14 cellular contexts compared by ENCODE assay signal in the genomic region with DNA sequence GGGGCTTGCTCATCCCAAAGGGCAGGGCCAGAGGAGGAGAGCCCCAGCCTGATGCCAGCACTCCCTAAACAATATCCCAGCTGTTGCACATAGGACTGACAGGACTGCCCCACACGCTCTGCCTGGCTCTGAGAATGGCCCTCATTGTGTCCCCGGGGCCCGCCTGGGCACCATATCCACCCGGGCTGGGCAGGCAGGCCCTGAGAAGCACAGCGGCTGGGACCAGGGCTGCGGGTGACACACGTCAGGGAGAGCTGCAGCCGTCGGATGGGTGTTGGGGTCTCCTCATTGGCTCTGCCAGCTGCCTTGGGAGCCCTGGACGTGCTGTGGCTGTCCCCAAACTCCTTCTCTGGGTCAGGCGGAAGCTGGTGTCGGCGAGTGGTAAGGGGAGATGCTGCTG. TPM values are rescaled to one million over a fixed set of nuclear protein-coding genes. Genes with fewer than 3 reads are reported as not detected.
A peak's percentile ranks its signal among the peaks of the same experiment; 100 is the strongest.
DNase-seq lines count a peak whose midpoint lies in the region; ATAC-seq, FAIRE-seq and TF ChIP-seq lines count a peak whose summit lies in the region.
"Had no signal": no experiment of that assay in that cellular context is flagged by ENCODE, and none has a peak within 500 bp of the region (broad histone marks: within the 10 kb centered on the region; RNA-seq: fewer than 3 reads in every experiment).

No MANE protein-coding gene starts in this region.

- CTCF ChIA-PET in A549 (lab: Yijun Ruan, JAX): interaction anchor here (0.5 to 11.7 kb wide), 4 partner anchors 13 to 215 kb away, joined by 3 to 139 read pairs (median 3); no protein-coding TSS in a partner anchor

- H3K4me3 Mint-ChIP-seq in progenitor cell of endocrine pancreas (ENCODE audit: low read depth) (no peak overlapping the region), immature natural killer cell (no peak overlapping the region)
- H3K4me3 Mint-ChIP-seq: activated CD8-positive, alpha-beta T cell treated with anti-CD3 and anti-CD28 coated beads for 36 hours; natural killer cell treated with Interleukin-12 subunit alpha and Interleukin-12 subunit beta and Interleukin-15 and Interleukin-18, amount 100 ng/mL, for 72 hours had no signal

- H3K4me1 Mint-ChIP-seq in progenitor cell of endocrine pancreas (ENCODE audit: low read depth): peaks cover 38% of the 10 kb centered on the region
- peaks cover 0 to 4% of the 10 kb centered on the region in 2 donors for H3K4me1 Mint-ChIP-seq in immature natural killer cell

- no peaks in the 10 kb centered on the region for H3K9me3 ChIP-seq in A549
- H3K9me3 ChIP-seq in ascending aorta: no peaks in the 10 kb centered on the region
- no peaks in the 10 kb centered on the region for H3K9me3 ChIP-seq in iPS-15b (ENCODE audit: control insufficient read depth, insufficient read depth, low read length)
- H3K9me3 ChIP-seq: SJCRH30 had no signal

- no peak for TF ChIP-seq POLR2A in A549 (IDR thresholded peaks at IDR 0.05; ENCODE audit: low read length)

- H3K4me1 ChIP-seq in A549 (peaks cover 75% of the 10 kb centered on the region), ascending aorta (peaks cover 57 to 78% of the 10 kb centered on the region in 2 donors), iPS-15b (ENCODE audit: control insufficient read depth, insufficient read depth, low read length) (peaks cover 8% of the 10 kb centered on the region)

- no peak for ATAC-seq in A549
- ATAC-seq in GM18858 (IDR thresholded peaks at IDR 0.05; ENCODE audit: unreplicated experiment): no peak
- no peak for ATAC-seq in GM19324 (IDR thresholded peaks at IDR 0.05; ENCODE audit: low FRiP score, unreplicated experiment)
- ATAC-seq: activated CD8-positive, alpha-beta T cell treated with anti-CD3 and anti-CD28 coated beads for 36 hours; natural killer cell treated with Interleukin-12 subunit alpha and Interleukin-12 subunit beta and Interleukin-15 and Interleukin-18, amount 100 ng/mL, for 72 hours had no signal

- H3K4me3 ChIP-seq in A549: no peak overlapping the region
- peak overlapping the region; percentile 41 to 69 for H3K4me3 ChIP-seq in ascending aorta
- H3K4me3 ChIP-seq in iPS-15b (ENCODE audit: low read depth, low read length): no peak overlapping the region
- H3K4me3 ChIP-seq: SJCRH30 had no signal

- H3K27ac Mint-ChIP-seq in progenitor cell of endocrine pancreas: peak overlapping the region; percentile 89
- no peak overlapping the region for H3K27ac Mint-ChIP-seq in immature natural killer cell
- H3K27ac Mint-ChIP-seq: activated CD8-positive, alpha-beta T cell treated with anti-CD3 and anti-CD28 coated beads for 36 hours; natural killer cell treated with Interleukin-12 subunit alpha and Interleukin-12 subunit beta and Interleukin-15 and Interleukin-18, amount 100 ng/mL, for 72 hours had no signal

- H3K4me2 ChIP-seq in A549: peak overlapping the region; percentile 71; the same call in 1 of the 3 replicates

- H3K9ac ChIP-seq in iPS-15b (ENCODE audit: low read depth, low read length): peak overlapping the region; percentile 24

- no peak for FAIRE-seq in A549 (lab: Jason Lieb, UNC)

- WGBS in A549 (ENCODE audit: missing lambda C conversion rate): 91% methylated on average over 12 of the region's 13 CpGs

- no peak for DNase-seq in A549 (ENCODE audit: low read depth in 1 of 2, low spot score in 1 of 2)
- no peak for DNase-seq in ascending aorta (ENCODE audit: low spot score in 2 of 2)
- DNase-seq in progenitor cell of endocrine pancreas (ENCODE audit: low spot score, unreplicated experiment): no peak
- no peak for DNase-seq in SKM-1 (lab: John Stamatoyannopoulos, UW; ENCODE audit: unreplicated experiment)
- DNase-seq in immature natural killer cell: no peak
- DNase-seq: activated CD8-positive, alpha-beta T cell treated with anti-CD3 and anti-CD28 coated beads for 36 hours; NCI-H2171; SJCRH30 had no signal

- TF ChIP-seq RAD21 in A549 (conservative IDR thresholded peaks at IDR 0.05 in 1 of 2, IDR thresholded peaks at IDR 0.05 in 1 of 2): no peak

- H3K27me3 ChIP-seq in ascending aorta (no peaks in the 10 kb centered on the region), iPS-15b (ENCODE audit: control insufficient read depth, insufficient read depth, low read length) (no peaks in the 10 kb centered on the region)
- H3K27me3 ChIP-seq: SJCRH30 had no signal

- H3K27me3 Mint-ChIP-seq in progenitor cell of endocrine pancreas (no peaks in the 10 kb centered on the region), immature natural killer cell (ENCODE audit: low read depth in 3 of 3) (peaks cover 2 to 12% (median 6%) of the 10 kb centered on the region in 3 donors)

- H3K9me3 Mint-ChIP-seq in progenitor cell of endocrine pancreas (ENCODE audit: low read depth) (no peaks in the 10 kb centered on the region), immature natural killer cell (no peaks in the 10 kb centered on the region)
- H3K9me3 Mint-ChIP-seq: activated CD8-positive, alpha-beta T cell treated with anti-CD3 and anti-CD28 coated beads for 36 hours; natural killer cell treated with Interleukin-12 subunit alpha and Interleukin-12 subunit beta and Interleukin-15 and Interleukin-18, amount 100 ng/mL, for 72 hours had no signal

- no peaks in the 10 kb centered on the region for H3K36me3 Mint-ChIP-seq in progenitor cell of endocrine pancreas (ENCODE audit: insufficient read depth)
- H3K36me3 Mint-ChIP-seq in immature natural killer cell: no peaks in the 10 kb centered on the region
- H3K36me3 Mint-ChIP-seq: natural killer cell treated with Interleukin-12 subunit alpha and Interleukin-12 subunit beta and Interleukin-15 and Interleukin-18, amount 100 ng/mL, for 72 hours had no signal

- POLR2A ChIA-PET in A549 (lab: Yijun Ruan, JAX): no interaction called here

- TF ChIP-seq EP300 in A549 (IDR thresholded peaks at IDR 0.05): no peak

- intact Hi-C loops in ascending aorta (cut with DNase I): no loop called here

- H3K27ac ChIP-seq in A549 (peak overlapping the region; percentile 82 to 99), ascending aorta (peak overlapping the region; percentile 94 to 100)
- H3K27ac ChIP-seq: SJCRH30 had no signal

- peaks cover 4 to 9% of the 10 kb centered on the region in 2 donors for H3K36me3 ChIP-seq in ascending aorta
- H3K36me3 ChIP-seq in iPS-15b (ENCODE audit: control insufficient read depth, insufficient read depth, low read length): peaks cover 17% of the 10 kb centered on the region
- H3K36me3 ChIP-seq: SJCRH30 had no signal

- TF ChIP-seq CTCF in A549 (IDR thresholded peaks at IDR 0.05) (no peak), ascending aorta (IDR thresholded peaks at IDR 0.05) (no peak), progenitor cell of endocrine pancreas (IDR thresholded peaks at IDR 0.05; ENCODE audit: unreplicated experiment) (no peak)

TF ChIP-seq in A549, 52 proteins besides CTCF, POLR2A, EP300 and RAD21 (continues in another document):
- TF ChIP-seq, protein P1, sequence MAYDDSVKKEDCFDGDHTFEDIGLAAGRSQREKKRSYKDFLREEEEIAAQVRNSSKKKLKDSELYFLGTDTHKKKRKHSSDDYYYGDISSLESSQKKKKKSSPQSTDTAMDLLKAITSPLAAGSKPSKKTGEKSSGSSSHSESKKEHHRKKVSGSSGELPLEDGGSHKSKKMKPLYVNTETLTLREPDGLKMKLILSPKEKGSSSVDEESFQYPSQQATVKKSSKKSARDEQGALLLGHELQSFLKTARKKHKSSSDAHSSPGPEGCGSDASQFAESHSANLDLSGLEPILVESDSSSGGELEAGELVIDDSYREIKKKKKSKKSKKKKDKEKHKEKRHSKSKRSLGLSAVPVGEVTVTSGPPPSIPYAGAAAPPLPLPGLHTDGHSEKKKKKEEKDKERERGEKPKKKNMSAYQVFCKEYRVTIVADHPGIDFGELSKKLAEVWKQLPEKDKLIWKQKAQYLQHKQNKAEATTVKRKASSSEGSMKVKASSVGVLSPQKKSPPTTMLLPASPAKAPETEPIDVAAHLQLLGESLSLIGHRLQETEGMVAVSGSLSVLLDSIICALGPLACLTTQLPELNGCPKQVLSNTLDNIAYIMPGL (CRISPR knock-in tag; IDR thresholded peaks at IDR 0.05; ENCODE audit: borderline replicate concordance): no peak
- TF ChIP-seq ZC3H11A (IDR thresholded peaks at IDR 0.05) (no peak), EHMT2 (IDR thresholded peaks at IDR 0.05; ENCODE audit: low read depth) (no peak), RNF2 (IDR thresholded peaks at IDR 0.05; ENCODE audit: borderline replicate concordance, low read depth) (no peak)
- TF ChIP-seq, protein P2, sequence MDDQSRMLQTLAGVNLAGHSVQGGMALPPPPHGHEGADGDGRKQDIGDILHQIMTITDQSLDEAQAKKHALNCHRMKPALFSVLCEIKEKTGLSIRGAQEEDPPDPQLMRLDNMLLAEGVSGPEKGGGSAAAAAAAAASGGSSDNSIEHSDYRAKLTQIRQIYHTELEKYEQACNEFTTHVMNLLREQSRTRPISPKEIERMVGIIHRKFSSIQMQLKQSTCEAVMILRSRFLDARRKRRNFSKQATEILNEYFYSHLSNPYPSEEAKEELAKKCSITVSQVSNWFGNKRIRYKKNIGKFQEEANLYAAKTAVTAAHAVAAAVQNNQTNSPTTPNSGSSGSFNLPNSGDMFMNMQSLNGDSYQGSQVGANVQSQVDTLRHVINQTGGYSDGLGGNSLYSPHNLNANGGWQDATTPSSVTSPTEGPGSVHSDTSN (IDR thresholded peaks at IDR 0.05): no peak

RNA-seq across cellular contexts. Expression of a gene that starts 4.2 kb away (rescaled TPM):
- polyA plus RNA-seq in A549 (2011; rRNA removed): 8.3 and 10.2 TPM in 2 replicates
- 35.4 and 50.7 TPM in 2 replicates for polyA plus RNA-seq in A549 (2012; cell fraction: cytosol; rRNA removed)
- 81.8 and 122 TPM in 2 replicates for polyA plus RNA-seq in A549 (2012; cell fraction: nucleus; rRNA removed)
- polyA plus RNA-seq in A549 (2017; fragmentation: RNase III; extraction: RNeasy Plus Mini Kit Qiagen cat#74134 plus additional on column Dnase treatment): 34.2 to 35.9 TPM (median 35.8 TPM) in 3 replicates
- 12.3 and 12.9 TPM in 2 replicates for polyA minus RNA-seq in A549 (2011; rRNA and poly(A)+ RNA removed)
- total RNA-seq in ascending aorta: 243 TPM
- 74.8 and 75.1 TPM in 2 replicates for total RNA-seq in progenitor cell of endocrine pancreas
- polyA plus RNA-seq in immature natural killer cell: not detected
- total RNA-seq: natural killer cell treated with Interleukin-12 subunit alpha and Interleukin-12 subunit beta and Interleukin-15 and Interleukin-18, amount 100 ng/mL, for 72 hours had no signal

RNA-seq across cellular contexts. Expression of a gene that starts 28.5 kb away (rescaled TPM):
- not detected in 2 replicates for polyA plus RNA-seq in A549 (2011; rRNA removed)
- polyA plus RNA-seq in A549 (2012; cell fraction: cytosol; rRNA removed): not detected in 2 replicates
- 0.06 TPM in 1 of 2 replicates, not detected in the other for polyA plus RNA-seq in A549 (2012; cell fraction: nucleus; rRNA removed)
- not detected in 3 replicates for polyA plus RNA-seq in A549 (2017; fragmentation: RNase III; extraction: RNeasy Plus Mini Kit Qiagen cat#74134 plus additional on column Dnase treatment)
- polyA minus RNA-seq in A549 (2011; rRNA and poly(A)+ RNA removed): not detected in 2 replicates
- total RNA-seq in ascending aorta: not detected
- total RNA-seq in progenitor cell of endocrine pancreas: not detected in 2 replicates
- polyA plus RNA-seq in immature natural killer cell: not detected
- total RNA-seq: activated CD8-positive, alpha-beta T cell treated with anti-CD3 and anti-CD28 coated beads for 36 hours; fibroblast of villous mesenchyme; HT-29; natural killer cell treated with Interleukin-12 subunit alpha and Interleukin-12 subunit beta and Interleukin-15 and Interleukin-18, amount 100 ng/mL, for 72 hours; SJCRH30 had no signal

RNA-seq across cellular contexts. Expression of a gene that starts 40.3 kb away (rescaled TPM):
- polyA plus RNA-seq in A549 (2011; rRNA removed) (not detected in 2 replicates), A549 (2017; fragmentation: RNase III; extraction: RNeasy Plus Mini Kit Qiagen cat#74134 plus additional on column Dnase treatment) (not detected in 3 replicates), immature natural killer cell (not detected)
- not detected in 2 replicates for polyA plus RNA-seq in A549 (2012; cell fraction: cytosol; rRNA removed)
- polyA plus RNA-seq in A549 (2012; cell fraction: nucleus; rRNA removed): not detected in 2 replicates
- not detected in 2 replicates for polyA minus RNA-seq in A549 (2011; rRNA and poly(A)+ RNA removed)
- total RNA-seq in ascending aorta (not detected), progenitor cell of endocrine pancreas (1.1 TPM in 1 of 2 replicates, not detected in the other)
- total RNA-seq: activated CD8-positive, alpha-beta T cell treated with anti-CD3 and anti-CD28 coated beads for 36 hours; fibroblast of villous mesenchyme; HT-29; natural killer cell treated with Interleukin-12 subunit alpha and Interleukin-12 subunit beta and Interleukin-15 and Interleukin-18, amount 100 ng/mL, for 72 hours; SJCRH30 had no signal

Comparison
In these comparisons a context has a peak if more than half of its experiments do, and no peak if none do; other contexts are left out.
1. H3K4me3 ChIP-seq: peak in ascending aorta (2 of 2); none in A549 (single experiment) and iPS-15b (single experiment).